In the genomic region with DNA sequence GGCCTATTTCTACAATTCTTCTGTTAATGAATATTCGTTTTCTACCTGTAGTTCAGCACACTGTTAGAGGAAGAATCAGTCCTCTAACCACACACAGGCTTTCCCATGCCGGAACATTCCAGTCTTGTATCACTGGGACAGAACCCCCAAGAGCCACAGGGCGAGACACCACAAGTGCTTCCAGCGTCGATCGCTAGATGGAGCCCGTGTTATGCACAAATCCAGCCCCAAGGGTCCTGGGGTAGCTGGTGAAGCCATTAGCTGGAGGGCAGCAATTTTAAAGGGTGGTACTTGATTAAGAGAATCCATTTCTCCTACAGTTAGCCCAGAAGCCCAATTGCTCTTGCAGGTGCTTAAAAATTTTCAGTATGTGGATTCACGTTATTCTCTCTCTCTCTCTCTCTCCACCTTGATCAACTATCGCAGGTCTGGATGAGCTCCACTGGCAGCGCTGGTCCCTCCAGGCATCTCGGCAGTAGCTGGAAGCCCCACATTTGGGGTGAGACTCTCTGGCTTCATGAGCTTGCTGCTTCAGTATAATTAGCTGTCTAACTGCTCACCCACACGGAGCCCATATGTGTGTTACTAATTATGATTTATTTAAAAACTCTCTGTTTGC, we compare ENCODE assay signal across 9 cellular contexts.
A peak's percentile ranks its signal among the peaks of the same experiment; 100 is the strongest.
DNase-seq lines count a peak whose midpoint lies in the region; ATAC-seq and TF ChIP-seq lines count a peak whose summit lies in the region.
"Had no signal": no experiment of that assay in that cellular context is flagged by ENCODE, and none has a peak within 500 bp of the region (broad histone marks: within the 10 kb centered on the region; RNA-seq: fewer than 3 reads in every experiment).

No MANE protein-coding gene starts in this region.

- WGBS in endodermal cell (ENCODE audit: insufficient coverage in 1 of 2, insufficient read length in 1 of 2), 2 experiments = 33 to 48% methylated on average over 9 to 12 of the region's 12 CpGs

- no peaks in the 10 kb centered on the region for H3K4me1 ChIP-seq in RWPE2 (ENCODE audit: insufficient read depth, poor library complexity, severe bottlenecking)
- H3K4me1 ChIP-seq in endodermal cell (ENCODE audit: control insufficient read depth, insufficient read depth, low read length) = no peaks in the 10 kb centered on the region

- H3K36me3 ChIP-seq in RWPE2 (ENCODE audit: low read depth) = no peaks in the 10 kb centered on the region
- no peaks in the 10 kb centered on the region for H3K36me3 ChIP-seq in endodermal cell (ENCODE audit: control insufficient read depth, insufficient read depth, low read length)

- H3K9me3 Mint-ChIP-seq in endodermal cell = no peaks in the 10 kb centered on the region
- H3K9me3 Mint-ChIP-seq in T-helper 2 cell treated with Interferon-gamma antibody and Interleukin-4, amounts not matched to agents 5 μg/mL and 100 μg/mL, for 36 hours = no peaks in the 10 kb centered on the region
- H3K9me3 Mint-ChIP-seq: activated naive CD4-positive, alpha-beta T cell treated with anti-CD3 and anti-CD28 coated beads, Interleukin-2, amount 50 U/mL, for 72 hours had no signal

- H3K4me3 Mint-ChIP-seq in endodermal cell = no peak overlapping the region
- no peak overlapping the region for H3K4me3 Mint-ChIP-seq in T-helper 2 cell treated with Interferon-gamma antibody and Interleukin-4, amounts not matched to agents 5 μg/mL and 100 μg/mL, for 36 hours

- H3K27me3 ChIP-seq in RWPE2 (ENCODE audit: insufficient read depth, poor library complexity, severe bottlenecking) (peaks cover 5% of the 10 kb centered on the region), endodermal cell (ENCODE audit: control insufficient read depth, insufficient read depth, low read length, poor library complexity, severe bottlenecking) (no peaks in the 10 kb centered on the region)

- H3K27ac Mint-ChIP-seq in endodermal cell = no peak overlapping the region
- no peak overlapping the region for H3K27ac Mint-ChIP-seq in T-helper 2 cell treated with Interferon-gamma antibody and Interleukin-4, amounts not matched to agents 5 μg/mL and 100 μg/mL, for 36 hours
- H3K27ac Mint-ChIP-seq: activated naive CD4-positive, alpha-beta T cell treated with anti-CD3 and anti-CD28 coated beads, Interleukin-2, amount 50 U/mL, for 72 hours had no signal

- ATAC-seq in GM19324 (IDR thresholded peaks at IDR 0.05; ENCODE audit: low FRiP score, unreplicated experiment) (peak; percentile 45), RWPE2 (ENCODE audit: low read depth) (peak; percentile 87), HG03196 (IDR thresholded peaks at IDR 0.05; ENCODE audit: unreplicated experiment) (no peak)

- H3K4me3 ChIP-seq in RWPE2 (ENCODE audit: severe bottlenecking) (no peak overlapping the region), endodermal cell (ENCODE audit: low read length) (no peak overlapping the region)

- H3K36me3 Mint-ChIP-seq in endodermal cell (ENCODE audit: low read depth) = no peaks in the 10 kb centered on the region
- H3K36me3 Mint-ChIP-seq in T-helper 2 cell treated with Interferon-gamma antibody and Interleukin-4, amounts not matched to agents 5 μg/mL and 100 μg/mL, for 36 hours (ENCODE audit: low read depth) = no peaks in the 10 kb centered on the region
- H3K36me3 Mint-ChIP-seq: activated naive CD4-positive, alpha-beta T cell treated with anti-CD3 and anti-CD28 coated beads, Interleukin-2, amount 50 U/mL, for 72 hours had no signal

- H3K4me1 Mint-ChIP-seq in endodermal cell = peaks cover 21% of the 10 kb centered on the region
- no peaks in the 10 kb centered on the region for H3K4me1 Mint-ChIP-seq in T-helper 2 cell treated with Interferon-gamma antibody and Interleukin-4, amounts not matched to agents 5 μg/mL and 100 μg/mL, for 36 hours (ENCODE audit: low read depth)

- H3K9me3 ChIP-seq in RWPE2 (ENCODE audit: severe bottlenecking) (no peaks in the 10 kb centered on the region), endodermal cell (ENCODE audit: control insufficient read depth, low read length) (no peaks in the 10 kb centered on the region)

- no peak overlapping the region for H3K9ac ChIP-seq in endodermal cell (ENCODE audit: extremely low read depth, low read length, poor library complexity, severe bottlenecking)

- peak; percentile 72 for DNase-seq in Daoy (ENCODE audit: low read depth)
- DNase-seq in HT-29 (ENCODE audit: low spot score) = peak; percentile 83
- DNase-seq in RWPE2 (ENCODE audit: low spot score) = no peak
- DNase-seq in endodermal cell = peak; percentile 95
- peak; percentile 23 for DNase-seq in mucosa of gallbladder (ENCODE audit: low spot score)
- no peak for DNase-seq in T-helper 2 cell treated with Interferon-gamma antibody and Interleukin-4, amounts not matched to agents 5 μg/mL and 100 μg/mL, for 36 hours (ENCODE audit: low spot score)

- TF ChIP-seq CTCF in RWPE2 (IDR thresholded peaks at IDR 0.05; ENCODE audit: poor library complexity, severe bottlenecking) = peak; percentile 86
- peak; percentile 98 for TF ChIP-seq CTCF in endodermal cell (conservative IDR thresholded peaks at IDR 0.05)

- peaks cover 2% of the 10 kb centered on the region for H3K27me3 Mint-ChIP-seq in endodermal cell (ENCODE audit: insufficient read depth)
- no peaks in the 10 kb centered on the region for H3K27me3 Mint-ChIP-seq in T-helper 2 cell treated with Interferon-gamma antibody and Interleukin-4, amounts not matched to agents 5 μg/mL and 100 μg/mL, for 36 hours (ENCODE audit: low read depth)

- no peak overlapping the region for H3K27ac ChIP-seq in RWPE2 (ENCODE audit: poor library complexity, severe bottlenecking)
- no peak overlapping the region for H3K27ac ChIP-seq in endodermal cell (ENCODE audit: low read depth, low read length)

Comparison
In these comparisons a context has a peak if more than half of its experiments do, and no peak if none do; other contexts are left out.
1. DNase-seq: peak in Daoy (single experiment), HT-29 (single experiment), endodermal cell (single experiment) and mucosa of gallbladder (single experiment); none in RWPE2 (single experiment) and T-helper 2 cell treated with Interferon-gamma antibody and Interleukin-4, amounts not matched to agents 5 μg/mL and 100 μg/mL, for 36 hours (single experiment).